ENCODE assay signal across 17 cellular contexts in genomic region chr10:43694526-43694925, GRCh38. TPM values are rescaled to one million over a fixed set of nuclear protein-coding genes. Genes with fewer than 3 reads are reported as not detected.
DNase-seq lines count a peak whose midpoint lies in the region; ATAC-seq, FAIRE-seq and TF ChIP-seq lines count a peak whose summit lies in the region.
"Had no signal": no experiment of that assay in that cellular context is flagged by ENCODE, and none has a peak within 500 bp of the region (broad histone marks: within the 10 kb centered on the region; RNA-seq: fewer than 3 reads in every experiment).

No MANE protein-coding gene starts in this region.

- intact Hi-C loops in natural killer cell (cut with micrococcal nuclease): loop anchor here (5.0 kb wide), 2 partner anchors 348 to 618 kb away; no protein-coding TSS in a partner anchor
- intact Hi-C loops in endothelial cell of umbilical vein (cut with micrococcal nuclease): loop anchor here (5.0 kb wide), 2 partner anchors 78 to 353 kb away; no protein-coding TSS in a partner anchor
- intact Hi-C loops in spleen (cut with DNase I; ENCODE audit: low total_unique reads): no loop called here
- intact Hi-C loops in activated CD4-positive, alpha-beta T cell treated with anti-CD3 and anti-CD28 coated beads, Interleukin-2, amount 10 ng/mL, durations not matched to agents 24 days and 14 days (cut with micrococcal nuclease): loop anchor here (5.0 to 10.0 kb wide), 2 partner anchors 120 to 693 kb away; partner anchors contain the start of gene CXCL12

- no peak overlapping the region for H3K4me2 ChIP-seq in endothelial cell of umbilical vein (ENCODE audit: insufficient read depth, low read length)

- H3K27ac ChIP-seq in endothelial cell of umbilical vein (ENCODE audit: insufficient read depth, low read depth, low read length): peak overlapping the region; percentile 65
- no peak overlapping the region for H3K27ac ChIP-seq in spleen
- H3K27ac ChIP-seq: C4-2B had no signal

- H4K20me1 ChIP-seq in endothelial cell of umbilical vein (replicated peaks; ENCODE audit: control insufficient read depth, extremely low read depth, insufficient read depth, low read length): no peaks in the 10 kb centered on the region

- BruUV-seq in endothelial cell of umbilical vein (replicated peaks; lab: Mats Ljungman, UMichigan): no TSS peak

- TF ChIP-seq POLR2A in endothelial cell of umbilical vein (IDR thresholded peaks at IDR 0.05; ENCODE audit: low read depth, low read length) (no peak), spleen (IDR thresholded peaks at IDR 0.05) (no peak), GM12892 (IDR thresholded peaks at IDR 0.05; ENCODE audit: low read depth, low read length) (no peak)

- H3K9me1 ChIP-seq in endothelial cell of umbilical vein (replicated peaks; ENCODE audit: control insufficient read depth, extremely low read depth, insufficient read depth, low read length): no peaks in the 10 kb centered on the region

- TF ChIP-seq CTCF in natural killer cell (IDR thresholded peaks at IDR 0.05) (no peak), endothelial cell of umbilical vein (IDR thresholded peaks at IDR 0.05; ENCODE audit: extremely low read depth in 1 of 2, insufficient read depth in 1 of 2, low read depth in 1 of 2, low read length in 2 of 2) (no peak), spleen (IDR thresholded peaks at IDR 0.05 in 8 of 11, conservative IDR thresholded peaks at IDR 0.05 in 3 of 11) (no peak)

- H3K79me2 ChIP-seq in endothelial cell of umbilical vein (ENCODE audit: control insufficient read depth, insufficient read depth, low read length): no peaks in the 10 kb centered on the region

- 84 to 88% (median 85%) methylated on average over 7 of the region's 7 CpGs for WGBS in spleen, 5 donors

- DNase-seq in natural killer cell treated with Interleukin-12 subunit alpha and Interleukin-12 subunit beta and Interleukin-15 and Interleukin-18, amount 100 ng/mL, for 72 hours (ENCODE audit: low spot score): peak; percentile 54
- no peak for DNase-seq in natural killer cell
- no peak for DNase-seq in endothelial cell of umbilical vein (ENCODE audit: low read depth, low spot score)
- peak; percentile 51 for DNase-seq in spleen
- no peak for DNase-seq in activated CD4-positive, alpha-beta T cell treated with anti-CD3 and anti-CD28 coated beads, Interleukin-2, amount 10 ng/mL, durations not matched to agents 24 days and 14 days
- no peak for DNase-seq in GM12892 (ENCODE audit: insufficient read length)
- DNase-seq: CD4-positive, alpha-beta memory T cell; DMS153; DMS79; GDM1; GOT3 had no signal

- H3K4me3 ChIP-seq in endothelial cell of umbilical vein (replicated peaks in 1 of 3; ENCODE audit: insufficient read depth in 1 of 3, low read depth in 1 of 3, low read length in 3 of 3) (no peak overlapping the region), spleen (no peak overlapping the region)
- H3K4me3 ChIP-seq: HAP-1 had no signal

- H3K4me1 Mint-ChIP-seq in natural killer cell treated with Interleukin-12 subunit alpha and Interleukin-12 subunit beta and Interleukin-15 and Interleukin-18, amount 100 ng/mL, for 72 hours (ENCODE audit: low read depth in 2 of 2): peaks cover 4 to 11% of the 10 kb centered on the region in 2 donors
- peaks cover 10 to 11% of the 10 kb centered on the region in 2 donors for H3K4me1 Mint-ChIP-seq in natural killer cell
- H3K4me1 Mint-ChIP-seq in activated CD4-positive, alpha-beta T cell treated with anti-CD3 and anti-CD28 coated beads, Interleukin-2, amount 10 ng/mL, durations not matched to agents 24 days and 14 days: peaks cover 6% of the 10 kb centered on the region

- CTCF ChIA-PET in endothelial cell of umbilical vein (lab: Charles Lee): interaction anchor here (7.4 kb wide), 1 partner anchor 692 kb away, joined by 90 read pairs; no protein-coding TSS in a partner anchor

- H3K27ac Mint-ChIP-seq in natural killer cell treated with Interleukin-12 subunit alpha and Interleukin-12 subunit beta and Interleukin-15 and Interleukin-18, amount 100 ng/mL, for 72 hours: no peak overlapping the region
- no peak overlapping the region for H3K27ac Mint-ChIP-seq in natural killer cell
- no peak overlapping the region for H3K27ac Mint-ChIP-seq in activated CD4-positive, alpha-beta T cell treated with anti-CD3 and anti-CD28 coated beads, Interleukin-2, amount 10 ng/mL, durations not matched to agents 24 days and 14 days
- H3K27ac Mint-ChIP-seq: B cell, IgD-negative memory B cell had no signal

- H3K9me3 ChIP-seq in endothelial cell of umbilical vein (replicated peaks; ENCODE audit: control insufficient read depth, insufficient read depth, low read length) (no peaks in the 10 kb centered on the region), spleen (no peaks in the 10 kb centered on the region)
- H3K9me3 ChIP-seq: HAP-1 had no signal

- no peak overlapping the region for H3K4me3 Mint-ChIP-seq in natural killer cell treated with Interleukin-12 subunit alpha and Interleukin-12 subunit beta and Interleukin-15 and Interleukin-18, amount 100 ng/mL, for 72 hours
- H3K4me3 Mint-ChIP-seq in natural killer cell: no peak overlapping the region
- no peak overlapping the region for H3K4me3 Mint-ChIP-seq in activated CD4-positive, alpha-beta T cell treated with anti-CD3 and anti-CD28 coated beads, Interleukin-2, amount 10 ng/mL, durations not matched to agents 24 days and 14 days
- H3K4me3 Mint-ChIP-seq: B cell, IgD-negative memory B cell had no signal

- no peaks in the 10 kb centered on the region for H3K36me3 Mint-ChIP-seq in natural killer cell treated with Interleukin-12 subunit alpha and Interleukin-12 subunit beta and Interleukin-15 and Interleukin-18, amount 100 ng/mL, for 72 hours
- H3K36me3 Mint-ChIP-seq in natural killer cell: no peaks in the 10 kb centered on the region
- no peaks in the 10 kb centered on the region for H3K36me3 Mint-ChIP-seq in activated CD4-positive, alpha-beta T cell treated with anti-CD3 and anti-CD28 coated beads, Interleukin-2, amount 10 ng/mL, durations not matched to agents 24 days and 14 days (ENCODE audit: low read depth)
- H3K36me3 Mint-ChIP-seq: CD4-positive, alpha-beta memory T cell; IgD-negative memory B cell had no signal

- FAIRE-seq in endothelial cell of umbilical vein (lab: Jason Lieb, UNC) (no peak), GM12892 (lab: Jason Lieb, UNC) (no peak)
- FAIRE-seq: HepG2 had no signal

- H3K27me3 ChIP-seq in endothelial cell of umbilical vein (ENCODE audit: control insufficient read depth in 2 of 2, insufficient read depth in 2 of 2, low read length in 2 of 2) (no peaks in the 10 kb centered on the region), spleen (replicated peaks in 1 of 7) (peaks cover 0 to 33% (median 4%) of the 10 kb centered on the region in 7 donors)

- H3K36me3 ChIP-seq in endothelial cell of umbilical vein (ENCODE audit: control insufficient read depth in 2 of 2, extremely low read depth in 1 of 2, insufficient read depth in 2 of 2, low read length in 2 of 2): no peaks in the 10 kb centered on the region
- H3K36me3 ChIP-seq in spleen: no peaks in the 10 kb centered on the region
- H3K36me3 ChIP-seq: HAP-1 had no signal

- POLR2A ChIA-PET in endothelial cell of umbilical vein (lab: Charles Lee): no interaction called here

- peaks cover 28% of the 10 kb centered on the region for H3K4me1 ChIP-seq in endothelial cell of umbilical vein (ENCODE audit: control insufficient read depth, extremely low read depth, insufficient read depth, low read length)
- peaks cover 9 to 42% (median 24%) of the 10 kb centered on the region in 6 donors for H3K4me1 ChIP-seq in spleen

- no peak overlapping the region for H2AFZ ChIP-seq in endothelial cell of umbilical vein (ENCODE audit: low read depth, low read length)

- ATAC-seq in natural killer cell treated with Interleukin-12 subunit alpha and Interleukin-12 subunit beta and Interleukin-15 and Interleukin-18, amount 100 ng/mL, for 72 hours: no peak
- no peak for ATAC-seq in natural killer cell
- ATAC-seq: HepG2 had no signal

- no peak overlapping the region for H3K9ac ChIP-seq in endothelial cell of umbilical vein (replicated peaks; ENCODE audit: extremely low read depth, insufficient read depth, low read length)

- H3K27me3 Mint-ChIP-seq in natural killer cell treated with Interleukin-12 subunit alpha and Interleukin-12 subunit beta and Interleukin-15 and Interleukin-18, amount 100 ng/mL, for 72 hours: peaks cover 8 to 19% of the 10 kb centered on the region in 2 donors
- peaks cover 7 to 22% of the 10 kb centered on the region in 2 donors for H3K27me3 Mint-ChIP-seq in natural killer cell (ENCODE audit: low read depth in 2 of 2)
- peaks cover 17% of the 10 kb centered on the region for H3K27me3 Mint-ChIP-seq in activated CD4-positive, alpha-beta T cell treated with anti-CD3 and anti-CD28 coated beads, Interleukin-2, amount 10 ng/mL, durations not matched to agents 24 days and 14 days

- dilution Hi-C loops in endothelial cell of umbilical vein (cut with MboI; ENCODE audit: extremely low pct_ligation_motif_present, low sequenced_read_pairs): no loop called here

- H3K9me3 Mint-ChIP-seq in natural killer cell treated with Interleukin-12 subunit alpha and Interleukin-12 subunit beta and Interleukin-15 and Interleukin-18, amount 100 ng/mL, for 72 hours: no peaks in the 10 kb centered on the region
- H3K9me3 Mint-ChIP-seq in natural killer cell: no peaks in the 10 kb centered on the region
- H3K9me3 Mint-ChIP-seq in activated CD4-positive, alpha-beta T cell treated with anti-CD3 and anti-CD28 coated beads, Interleukin-2, amount 10 ng/mL, durations not matched to agents 24 days and 14 days: no peaks in the 10 kb centered on the region
- H3K9me3 Mint-ChIP-seq: CD4-positive, alpha-beta memory T cell; IgD-negative memory B cell had no signal

TF ChIP-seq in endothelial cell of umbilical vein, 7 proteins besides CTCF, POLR2A, EP300 and RAD21 (continues in another document):
- no peak for TF ChIP-seq JUN (IDR thresholded peaks at IDR 0.05; ENCODE audit: borderline replicate concordance, insufficient read depth, insufficient read length, low read depth)

RNA-seq across cellular contexts. Expression of gene ZNF32, which starts 45.8 kb away (rescaled TPM):
- 10 to 100 TPM in 1 of 2 donors, 1 to 10 TPM in 1; 4.9 to 12.4 TPM for total RNA-seq in natural killer cell treated with Interleukin-12 subunit alpha and Interleukin-12 subunit beta and Interleukin-15 and Interleukin-18, amount 100 ng/mL, for 72 hours
- total RNA-seq in natural killer cell (10 to 100 TPM; 19.1 to 28.9 (median 26.2) TPM), endothelial cell of umbilical vein (14.4 and 14.5 TPM in 2 replicates), spleen (10 to 100 TPM; 26.3 to 42.4 (median 29.7) TPM)
- polyA plus RNA-seq in endothelial cell of umbilical vein (11.2 and 12.5 TPM in 2 replicates), spleen (10 to 100 TPM; 60.9 to 68.8 (median 63.6) TPM)
- 21.4 and 27.3 TPM in 2 replicates for polyA plus RNA-seq in endothelial cell of umbilical vein (2011; cell fraction: cytosol; rRNA removed)
- 21.9 and 23.1 TPM in 2 replicates for polyA plus RNA-seq in endothelial cell of umbilical vein (2011; cell fraction: nucleus; rRNA removed)
- polyA plus RNA-seq in endothelial cell of umbilical vein (2012): 20.2 and 22.7 TPM in 2 replicates
- polyA minus RNA-seq in endothelial cell of umbilical vein: 5.4 and 7.8 TPM in 2 replicates
- 2.9 TPM for polyA minus RNA-seq in endothelial cell of umbilical vein (2011; cell fraction: cytosol; rRNA and poly(A)+ RNA removed)
- 4.4 and 5.0 TPM in 2 replicates for polyA minus RNA-seq in endothelial cell of umbilical vein (2011; cell fraction: nucleus; rRNA and poly(A)+ RNA removed)
- total RNA-seq in activated CD4-positive, alpha-beta T cell treated with anti-CD3 and anti-CD28 coated beads, Interleukin-2, amount 10 ng/mL, durations not matched to agents 24 days and 14 days: 14.9 and 15.2 TPM in 2 replicates
- 24.5 TPM for polyA plus RNA-seq in GM12892 (2012; ENCODE audit: missing spikeins)
- total RNA-seq: A172 had no signal

Comparison
In these comparisons a context has a peak if more than half of its experiments do, and no peak if none do; other contexts are left out.
1. DNase-seq: peak in natural killer cell treated with Interleukin-12 subunit alpha and Interleukin-12 subunit beta and Interleukin-15 and Interleukin-18, amount 100 ng/mL, for 72 hours (single experiment) and spleen (single experiment); none in natural killer cell (single experiment), endothelial cell of umbilical vein (single experiment), activated CD4-positive, alpha-beta T cell treated with anti-CD3 and anti-CD28 coated beads, Interleukin-2, amount 10 ng/mL, durations not matched to agents 24 days and 14 days (single experiment) and GM12892 (single experiment).